ENCODE assay signal across 8 cellular contexts in genomic region chr1:8061210-8061609, GRCh38. TPM values are rescaled to one million over a fixed set of nuclear protein-coding genes. Genes with fewer than 3 reads are reported as not detected.
DNase-seq lines count a peak whose midpoint lies in the region; ATAC-seq and TF ChIP-seq lines count a peak whose summit lies in the region.

No MANE protein-coding gene starts in this region.

- no peak for TF ChIP-seq RAD21 in SK-N-SH (IDR thresholded peaks at IDR 0.05; ENCODE audit: low read length)

- no peak; a peak in 1 of 4 replicates for TF ChIP-seq EP300 in SK-N-SH (IDR thresholded peaks at IDR 0.05; ENCODE audit: borderline replicate concordance in 1 of 2, low read depth in 1 of 2, low read length in 1 of 2)

- no peaks in the 10 kb centered on the region for H4K20me1 ChIP-seq in SK-N-SH (ENCODE audit: insufficient read depth)

- H3K9me3 ChIP-seq in SK-N-SH: no peaks in the 10 kb centered on the region

- peak overlapping the region; percentile 61 for H2AFZ ChIP-seq in SK-N-SH (ENCODE audit: low read depth)

- POLR2A ChIA-PET in SK-N-SH (lab: Yijun Ruan, JAX): no interaction called here

- in situ Hi-C loops in GM13977 (cut with MboI; ENCODE audit: low pct_unique_long_range_greater_than_20kb, low sequenced_read_pairs, unreplicated experiment): no loop called here

- no peaks in the 10 kb centered on the region for H3K27me3 ChIP-seq in SK-N-SH (ENCODE audit: insufficient read depth)

- no peaks in the 10 kb centered on the region for H3K79me2 ChIP-seq in SK-N-SH (ENCODE audit: insufficient read depth)

- peak; percentile 88 for DNase-seq in EL
- DNase-seq in SK-N-SH: no peak
- DNase-seq in fibroblast of villous mesenchyme (ENCODE audit: low read depth): peak; percentile 97
- DNase-seq in renal cortical epithelial cell (ENCODE audit: low read depth): peak; percentile 98
- no peak for DNase-seq in T-helper 1 cell
- no peak for DNase-seq in GM13977 (ENCODE audit: low spot score)

- peak overlapping the region; percentile 59; the same call in 1 of the 2 replicates for H3K9ac ChIP-seq in SK-N-SH

- CTCF ChIA-PET in SK-N-SH (lab: Yijun Ruan, JAX): interaction anchor here (0.8 to 1.4 kb wide), 2 partner anchors 10 to 253 kb away, joined by 3 read pairs; no protein-coding TSS in a partner anchor

- H3K4me2 ChIP-seq in SK-N-SH: peak overlapping the region; percentile 58

- H3K4me3 ChIP-seq in SK-N-SH (ENCODE audit: low read depth in 2 of 2, low read length in 1 of 2) (no peak overlapping the region), fibroblast of villous mesenchyme (ENCODE audit: low read depth, low read length) (no peak overlapping the region)

- peak overlapping the region in 1 of 2 experiments; percentile 92; a peak in 2 of 4 replicates for H3K27ac ChIP-seq in SK-N-SH (ENCODE audit: low read depth in 2 of 2, low read length in 1 of 2)

- H3K4me1 ChIP-seq in SK-N-SH (ENCODE audit: control insufficient read depth in 1 of 2, insufficient read depth in 2 of 2, low read depth in 1 of 2, low read length in 1 of 2): peaks cover 0 to 6% of the 10 kb centered on the region in 2 experiments; a peak in 2 of 4 replicates

- no peaks in the 10 kb centered on the region for H3K9me2 ChIP-seq in SK-N-SH

- TF ChIP-seq CTCF in SK-N-SH (IDR thresholded peaks at IDR 0.05): no peak
- TF ChIP-seq CTCF in fibroblast of villous mesenchyme (IDR thresholded peaks at IDR 0.05; ENCODE audit: insufficient read depth, low read depth, low read length): no peak
- no peak for TF ChIP-seq CTCF in GM13977 (IDR thresholded peaks at IDR 0.05; ENCODE audit: extremely low read depth, insufficient read depth, missing control alignments)

- ATAC-seq in HG03139 (IDR thresholded peaks at IDR 0.05; ENCODE audit: unreplicated experiment): no peak
- ATAC-seq in GM18519 (IDR thresholded peaks at IDR 0.05; ENCODE audit: low FRiP score, unreplicated experiment): no peak

- peaks cover 20% of the 10 kb centered on the region for H3F3A ChIP-seq in SK-N-SH (replicated peaks; ENCODE audit: insufficient read depth)

- H3K36me3 ChIP-seq in SK-N-SH (replicated peaks in 1 of 2; ENCODE audit: control insufficient read depth in 1 of 2, insufficient read depth in 2 of 2, low read length in 1 of 2): no peaks in the 10 kb centered on the region

TF ChIP-seq in SK-N-SH, 30 proteins besides CTCF, POLR2A, EP300 and RAD21:
- TF ChIP-seq FOSL2 (IDR thresholded peaks at IDR 0.05; ENCODE audit: borderline replicate concordance, low read depth) (peak; percentile 16; the same call in 1 of the 2 replicates), POLR2AphosphoS5 (IDR thresholded peaks at IDR 0.05; ENCODE audit: low read depth, low read length) (no peak), TEAD4 (IDR thresholded peaks at IDR 0.05; ENCODE audit: borderline replicate concordance, insufficient read depth) (0 out of 2 replicates have a peak, but pooled peaks have one; percentile 35), NFIC (IDR thresholded peaks at IDR 0.05; ENCODE audit: borderline replicate concordance) (0 out of 2 replicates have a peak, but pooled peaks have one; percentile 39), TCF12 (IDR thresholded peaks at IDR 0.05) (peak; percentile 61)
- TF ChIP-seq, protein P1, sequence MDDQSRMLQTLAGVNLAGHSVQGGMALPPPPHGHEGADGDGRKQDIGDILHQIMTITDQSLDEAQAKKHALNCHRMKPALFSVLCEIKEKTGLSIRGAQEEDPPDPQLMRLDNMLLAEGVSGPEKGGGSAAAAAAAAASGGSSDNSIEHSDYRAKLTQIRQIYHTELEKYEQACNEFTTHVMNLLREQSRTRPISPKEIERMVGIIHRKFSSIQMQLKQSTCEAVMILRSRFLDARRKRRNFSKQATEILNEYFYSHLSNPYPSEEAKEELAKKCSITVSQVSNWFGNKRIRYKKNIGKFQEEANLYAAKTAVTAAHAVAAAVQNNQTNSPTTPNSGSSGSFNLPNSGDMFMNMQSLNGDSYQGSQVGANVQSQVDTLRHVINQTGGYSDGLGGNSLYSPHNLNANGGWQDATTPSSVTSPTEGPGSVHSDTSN (IDR thresholded peaks at IDR 0.05): peak; percentile 52; the same call in 1 of the 2 replicates
- TF ChIP-seq, protein P2, sequence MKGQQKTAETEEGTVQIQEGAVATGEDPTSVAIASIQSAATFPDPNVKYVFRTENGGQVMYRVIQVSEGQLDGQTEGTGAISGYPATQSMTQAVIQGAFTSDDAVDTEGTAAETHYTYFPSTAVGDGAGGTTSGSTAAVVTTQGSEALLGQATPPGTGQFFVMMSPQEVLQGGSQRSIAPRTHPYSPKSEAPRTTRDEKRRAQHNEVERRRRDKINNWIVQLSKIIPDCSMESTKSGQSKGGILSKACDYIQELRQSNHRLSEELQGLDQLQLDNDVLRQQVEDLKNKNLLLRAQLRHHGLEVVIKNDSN (IDR thresholded peaks at IDR 0.05; ENCODE audit: borderline replicate concordance, low read depth): no peak
- TF ChIP-seq, protein P3, sequence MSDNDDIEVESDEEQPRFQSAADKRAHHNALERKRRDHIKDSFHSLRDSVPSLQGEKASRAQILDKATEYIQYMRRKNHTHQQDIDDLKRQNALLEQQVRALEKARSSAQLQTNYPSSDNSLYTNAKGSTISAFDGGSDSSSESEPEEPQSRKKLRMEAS (IDR thresholded peaks at IDR 0.05; ENCODE audit: low read depth): 0 out of 2 replicates have a peak, but pooled peaks have one; percentile 35
TF ChIP-seq in SK-N-SH: peak in this region for 6.

RNA-seq across cellular contexts. Expression of gene ERRFI1, which starts 35.1 kb away (rescaled TPM):
- 65.6 and 66.9 TPM in 2 replicates for polyA plus RNA-seq in SK-N-SH (2012; rRNA removed)
- polyA plus RNA-seq in SK-N-SH (2012; cell fraction: cytosol; rRNA removed): 72.6 and 74.4 TPM in 2 replicates
- 68.2 and 96.8 TPM in 2 replicates for polyA plus RNA-seq in SK-N-SH (2012; cell fraction: nucleus; rRNA removed)
- total RNA-seq in fibroblast of villous mesenchyme (34.8 and 70.4 TPM in 2 replicates), renal cortical epithelial cell (38.3 and 47.8 TPM in 2 replicates)

Comparison
In these comparisons a context has a peak if more than half of its experiments do, and no peak if none do; other contexts are left out.
1. DNase-seq: peak in EL (single experiment), fibroblast of villous mesenchyme (single experiment) and renal cortical epithelial cell (single experiment); none in SK-N-SH (single experiment), T-helper 1 cell (0 of 5) and GM13977 (single experiment).